ENCODE assay signal across 8 cellular contexts in genomic region chr19:56120371-56121179, GRCh38. TPM values are rescaled to one million over a fixed set of nuclear protein-coding genes. Genes with fewer than 3 reads are reported as not detected.
DNase-seq lines count a peak whose midpoint lies in the region; ATAC-seq and TF ChIP-seq lines count a peak whose summit lies in the region.

No MANE protein-coding gene starts in this region.

- peak; percentile 24 for ATAC-seq in GM21529 (IDR thresholded peaks at IDR 0.05; ENCODE audit: unreplicated experiment)
- ATAC-seq in aorta (ENCODE audit: low FRiP score), result peak; percentile 60

- H3K4me1 ChIP-seq in adrenal gland (replicated peaks in 1 of 2) (peaks cover 19 to 33% of the 10 kb centered on the region in 2 donors), right atrium auricular region (peaks cover 0 to 51% of the 10 kb centered on the region in 2 donors), rectal smooth muscle tissue (ENCODE audit: control insufficient read depth, insufficient read depth, low read length) (peaks cover 14% of the 10 kb centered on the region), aorta (ENCODE audit: control insufficient read depth in 1 of 2, insufficient read depth in 2 of 2, low read length in 2 of 2) (no peaks in the 10 kb centered on the region)

- H3K36me3 ChIP-seq in KOPT-K1 (ENCODE audit: insufficient read depth, low read length) (no peaks in the 10 kb centered on the region; the same call in 1 of the 2 replicates), adrenal gland (replicated peaks in 1 of 2) (no peaks in the 10 kb centered on the region), right atrium auricular region (no peaks in the 10 kb centered on the region), rectal smooth muscle tissue (ENCODE audit: control insufficient read depth, insufficient read depth, low read length) (no peaks in the 10 kb centered on the region), aorta (ENCODE audit: control insufficient read depth in 1 of 2, insufficient read depth in 2 of 2, low read length in 1 of 2) (no peaks in the 10 kb centered on the region)

- no peak overlapping the region for H3K9ac ChIP-seq in rectal smooth muscle tissue (ENCODE audit: low read length)

- H3K9me3 ChIP-seq in KOPT-K1 (ENCODE audit: insufficient read depth, low read length, poor library complexity, severe bottlenecking) (no peaks in the 10 kb centered on the region), adrenal gland (replicated peaks in 1 of 3) (no peaks in the 10 kb centered on the region), right atrium auricular region (no peaks in the 10 kb centered on the region), aorta (ENCODE audit: control insufficient read depth, low read length) (no peaks in the 10 kb centered on the region)

- H3K4me3 ChIP-seq in adrenal gland, result peak overlapping the region in 3 of 4 donors; percentile 25 to 94 (median 50)
- peak overlapping the region; percentile 89 to 93 for H3K4me3 ChIP-seq in right atrium auricular region
- H3K4me3 ChIP-seq in rectal smooth muscle tissue (ENCODE audit: low read length), result peak overlapping the region; percentile 65
- peak overlapping the region; percentile 69 to 90 for H3K4me3 ChIP-seq in aorta (ENCODE audit: low read length in 2 of 2)

- intact Hi-C loops in adrenal gland (cut with DNase I), result no loop called here
- intact Hi-C loops in aorta (cut with DNase I), result loop anchor here in 1 of 2 donors (1.0 to 10.0 kb wide), 3 partner anchors 20 to 1656 kb away; partner anchors contain the start of genes LENG9 and U2AF2

- peak; percentile 59 to 81 for TF ChIP-seq POLR2A in adrenal gland (IDR thresholded peaks at IDR 0.05)

- H3K27ac ChIP-seq in KOPT-K1 (ENCODE audit: low read depth, low read length, poor library complexity, severe bottlenecking) (peak overlapping the region; percentile 95), adrenal gland (peak overlapping the region; percentile 89 to 100 (median 97)), right atrium auricular region (peak overlapping the region; percentile 96 to 97), rectal smooth muscle tissue (ENCODE audit: low read depth, low read length) (peak overlapping the region; percentile 88), aorta (ENCODE audit: low read depth in 1 of 2, low read length in 2 of 2) (peak overlapping the region in 1 of 2 donors; percentile 50)

- WGBS in adrenal gland, 4 donors, result 0 to 1% (median 0%) methylated on average over 11 to 97 of the region's 99 CpGs
- 0 to 1% methylated on average over 46 to 99 of the region's 99 CpGs for WGBS in aorta, 2 donors

- H3K27me3 ChIP-seq in adrenal gland (no peaks in the 10 kb centered on the region), right atrium auricular region (no peaks in the 10 kb centered on the region), rectal smooth muscle tissue (ENCODE audit: control insufficient read depth, insufficient read depth, low read length) (no peaks in the 10 kb centered on the region), aorta (ENCODE audit: control insufficient read depth in 1 of 2, insufficient read depth in 2 of 2, low read length in 1 of 2) (no peaks in the 10 kb centered on the region)

- TF ChIP-seq CTCF in adrenal gland (IDR thresholded peaks at IDR 0.05) (peak in 5 of 6 experiments; percentile 9 to 45 (median 42)), right atrium auricular region (IDR thresholded peaks at IDR 0.05) (no peak)

- DNase-seq in DMS53 treated with DMSO at 0.1 percent for 48 hours (lab: John Stamatoyannopoulos, UW; ENCODE audit: unreplicated experiment) (peak; percentile 34), SW480 (ENCODE audit: low spot score) (peak; percentile 76), adrenal gland (peak; percentile 91 to 96 (median 93)), right atrium auricular region (ENCODE audit: low spot score) (peak; percentile 84), aorta (peak; percentile 90 to 94)

RNA-seq across cellular contexts. Expression of gene ZNF787, which starts 0.5 kb away (rescaled TPM):
- total RNA-seq in adrenal gland (10 to 100 TPM in 7 of 8 donors, 1 to 10 TPM in 1; 8.5 to 51.5 (median 27.8) TPM), right atrium auricular region (10 to 100 TPM in 1 of 2 donors, 1 to 10 TPM in 1; 6.0 to 11.8 TPM), aorta (10 to 100 TPM; 23.9 to 25.5 TPM)
- polyA plus RNA-seq in adrenal gland (10 to 100 TPM in 2 of 3 donors, 1 to 10 TPM in 1; 4.6 to 44.7 (median 31.0) TPM), aorta (10 to 100 TPM in 1 of 2 donors, 1 to 10 TPM in 1; 6.6 to 12.1 TPM)

RNA-seq across cellular contexts. Expression of gene ZNF444, which starts 20.5 kb away (rescaled TPM):
- total RNA-seq in adrenal gland (10 to 100 TPM; 19.5 to 66.3 (median 35.8) TPM), right atrium auricular region (10 to 100 TPM; 26.1 to 30.9 TPM), aorta (10 to 100 TPM; 23.0 to 26.1 TPM)
- polyA plus RNA-seq in adrenal gland (10 to 100 TPM in 2 of 3 donors, 1 to 10 TPM in 1; 7.2 to 63.9 (median 39.4) TPM), aorta (10 to 100 TPM; 10.3 to 48.3 TPM)

RNA-seq across cellular contexts. Expression of gene GALP, which starts 55.2 kb away (rescaled TPM):
- total RNA-seq in adrenal gland, result not detected
- not detected for polyA plus RNA-seq in adrenal gland
- not detected for total RNA-seq in right atrium auricular region
- not detected for total RNA-seq in aorta
- polyA plus RNA-seq in aorta, result not detected

Comparison
In these comparisons a context has a peak if more than half of its experiments do, and no peak if none do; other contexts are left out.
1. DNase-seq: peak in every context shown above with its lines; median percentile 93 in adrenal gland; 92 in aorta; 84 in right atrium auricular region; 76 in SW480; 34 in DMS53 treated with DMSO at 0.1 percent for 48 hours.
2. CTCF ChIP-seq: peak in adrenal gland (5 of 6); none in right atrium auricular region (0 of 2).
3. Peak in every context shown above with its lines, with median percentiles within 50 percentile points of each other: H3K4me3 ChIP-seq.